ENCODE assay signal across 20 cellular contexts in genomic region chr2:238423561-238424312, GRCh38. TPM values are rescaled to one million over a fixed set of nuclear protein-coding genes. Genes with fewer than 3 reads are reported as not detected.
DNase-seq lines count a peak whose midpoint lies in the region; ATAC-seq and TF ChIP-seq lines count a peak whose summit lies in the region.
"Had no signal": no experiment of that assay in that cellular context is flagged by ENCODE, and none has a peak within 500 bp of the region (broad histone marks: within the 10 kb centered on the region; RNA-seq: fewer than 3 reads in every experiment).

No MANE protein-coding gene starts in this region.

- H3K36me3 Mint-ChIP-seq in activated T-helper 1 cell treated with anti-CD3 and anti-CD28 coated beads, Interleukin-12 subunit alpha, Interleukin-12 subunit beta, Interleukin-2, Interleukin-4 antibody, amounts not matched to agents 30 ng/mL and 10 ng/mL and 1 ng/mL, durations not matched to agents 14 hours and 24 hours and 36 hours (ENCODE audit: low read depth): peaks cover 4% of the 10 kb centered on the region

- peak overlapping the region; percentile 16 for H2BK15ac ChIP-seq in neuronal stem cell (ENCODE audit: low read length)

- H3K9me3 Mint-ChIP-seq in activated T-helper 1 cell treated with anti-CD3 and anti-CD28 coated beads, Interleukin-12 subunit alpha, Interleukin-12 subunit beta, Interleukin-2, Interleukin-4 antibody, amounts not matched to agents 30 ng/mL and 10 ng/mL and 1 ng/mL, durations not matched to agents 14 hours and 24 hours and 36 hours: no peaks in the 10 kb centered on the region
- H3K9me3 Mint-ChIP-seq: stimulated activated effector memory CD8-positive, alpha-beta T cell treated with anti-CD3 and anti-CD28 coated beads, Interleukin-12 subunit alpha, Interleukin-12 subunit beta, amount 100 ng/mL, for 72 hours had no signal

- peaks cover 11% of the 10 kb centered on the region for H3K79me1 ChIP-seq in neuronal stem cell (ENCODE audit: low read depth, low read length)

- H3K4me3 Mint-ChIP-seq in activated T-helper 1 cell treated with anti-CD3 and anti-CD28 coated beads, Interleukin-12 subunit alpha, Interleukin-12 subunit beta, Interleukin-2, Interleukin-4 antibody, amounts not matched to agents 30 ng/mL and 10 ng/mL and 1 ng/mL, durations not matched to agents 14 hours and 24 hours and 36 hours: no peak overlapping the region
- H3K4me3 Mint-ChIP-seq: stimulated activated effector memory CD8-positive, alpha-beta T cell treated with anti-CD3 and anti-CD28 coated beads, Interleukin-12 subunit alpha, Interleukin-12 subunit beta, amount 100 ng/mL, for 72 hours had no signal

- H3K9ac ChIP-seq in colonic mucosa (ENCODE audit: low read depth in 2 of 2, low read length in 2 of 2) (no peak overlapping the region), neuronal stem cell (ENCODE audit: low read depth, low read length, poor library complexity) (peak overlapping the region; percentile 26)

- H3K4me1 ChIP-seq in colonic mucosa (no peaks in the 10 kb centered on the region), neuronal stem cell (ENCODE audit: control insufficient read depth in 2 of 2, insufficient read depth in 1 of 2, low read depth in 1 of 2, low read length in 2 of 2) (peaks cover 13 to 19% of the 10 kb centered on the region in 2 donors)

- H2AFZ ChIP-seq in neuronal stem cell (ENCODE audit: low read length): no peak overlapping the region

- no peak overlapping the region for H3K4me3 ChIP-seq in colonic mucosa
- H3K4me3 ChIP-seq in neuronal stem cell (ENCODE audit: low read length in 2 of 2): no peak overlapping the region
- H3K4me3 ChIP-seq: ascending aorta, dorsolateral prefrontal cortex, pancreas, smooth muscle cell, tibial artery had no signal

- no peak for TF ChIP-seq CTCF in colonic mucosa (IDR thresholded peaks at IDR 0.05)

- H4K8ac ChIP-seq in neuronal stem cell (ENCODE audit: low read depth, low read length): no peak overlapping the region

- intact Hi-C loops in colonic mucosa (cut with DNase I): no loop called here
- intact Hi-C loops in activated T-helper 1 cell treated with anti-CD3 and anti-CD28 coated beads, Interleukin-12 subunit alpha, Interleukin-12 subunit beta, Interleukin-2, Interleukin-4 antibody, amounts not matched to agents 30 ng/mL and 10 ng/mL and 1 ng/mL, durations not matched to agents 14 hours and 24 hours and 36 hours (cut with micrococcal nuclease): no loop called here

- no peak overlapping the region for H3K18ac ChIP-seq in neuronal stem cell (ENCODE audit: low read length)

- H3K27me3 ChIP-seq in colonic mucosa (no peaks in the 10 kb centered on the region), neuronal stem cell (ENCODE audit: control insufficient read depth in 3 of 3, insufficient read depth in 3 of 3, low read depth in 1 of 3, low read length in 3 of 3) (no peaks in the 10 kb centered on the region)
- H3K27me3 ChIP-seq: ascending aorta, dorsolateral prefrontal cortex, pancreas, tibial artery had no signal

- no peak for ATAC-seq in HG02623 (IDR thresholded peaks at IDR 0.05; ENCODE audit: unreplicated experiment)
- ATAC-seq: pancreas; stimulated activated effector memory CD8-positive, alpha-beta T cell treated with anti-CD3 and anti-CD28 coated beads, Interleukin-12 subunit alpha, Interleukin-12 subunit beta, amount 100 ng/mL, for 72 hours had no signal

- H3K27me3 Mint-ChIP-seq in activated T-helper 1 cell treated with anti-CD3 and anti-CD28 coated beads, Interleukin-12 subunit alpha, Interleukin-12 subunit beta, Interleukin-2, Interleukin-4 antibody, amounts not matched to agents 30 ng/mL and 10 ng/mL and 1 ng/mL, durations not matched to agents 14 hours and 24 hours and 36 hours (ENCODE audit: insufficient read depth): no peaks in the 10 kb centered on the region

- WGBS in neuronal stem cell (ENCODE audit: extremely low coverage in 2 of 2, insufficient read length in 2 of 2, insufficient replicate concordance in 1 of 2), 2 donors: no CpG with 5 or more reads among the region's 9 CpGs

- H3K27ac Mint-ChIP-seq in activated T-helper 1 cell treated with anti-CD3 and anti-CD28 coated beads, Interleukin-12 subunit alpha, Interleukin-12 subunit beta, Interleukin-2, Interleukin-4 antibody, amounts not matched to agents 30 ng/mL and 10 ng/mL and 1 ng/mL, durations not matched to agents 14 hours and 24 hours and 36 hours: no peak overlapping the region
- H3K27ac Mint-ChIP-seq: stimulated activated effector memory CD8-positive, alpha-beta T cell treated with anti-CD3 and anti-CD28 coated beads, Interleukin-12 subunit alpha, Interleukin-12 subunit beta, amount 100 ng/mL, for 72 hours had no signal

- H3K4me1 Mint-ChIP-seq in activated T-helper 1 cell treated with anti-CD3 and anti-CD28 coated beads, Interleukin-12 subunit alpha, Interleukin-12 subunit beta, Interleukin-2, Interleukin-4 antibody, amounts not matched to agents 30 ng/mL and 10 ng/mL and 1 ng/mL, durations not matched to agents 14 hours and 24 hours and 36 hours (ENCODE audit: low read depth): peaks cover 18% of the 10 kb centered on the region

- H3K9me3 ChIP-seq in colonic mucosa (no peaks in the 10 kb centered on the region), neuronal stem cell (replicated peaks in 1 of 2; ENCODE audit: control insufficient read depth in 2 of 2, insufficient read depth in 1 of 2, low read depth in 1 of 2, low read length in 2 of 2) (no peaks in the 10 kb centered on the region)
- H3K9me3 ChIP-seq: ascending aorta, pancreas, tibial artery had no signal

- no peak overlapping the region for H3K14ac ChIP-seq in neuronal stem cell (ENCODE audit: low read length)

- no peak overlapping the region for H3K4me2 ChIP-seq in neuronal stem cell (ENCODE audit: insufficient read depth, low read length, poor library complexity, severe bottlenecking)
- H3K4me2 ChIP-seq: smooth muscle cell had no signal

- no peak overlapping the region for H3K4ac ChIP-seq in neuronal stem cell (ENCODE audit: low read length)

- no peak overlapping the region for H2BK120ac ChIP-seq in neuronal stem cell (ENCODE audit: low read depth, low read length)

- no peak overlapping the region for H2BK5ac ChIP-seq in neuronal stem cell (ENCODE audit: low read length)

- no peak overlapping the region for H2BK12ac ChIP-seq in neuronal stem cell (ENCODE audit: low read length)

- peak overlapping the region; percentile 8 for H3K23ac ChIP-seq in neuronal stem cell (ENCODE audit: low read depth, low read length, poor library complexity)

- H3K36me3 ChIP-seq in colonic mucosa (no peaks in the 10 kb centered on the region), neuronal stem cell (replicated peaks in 1 of 2; ENCODE audit: control insufficient read depth in 2 of 2, insufficient read depth in 2 of 2, low read length in 2 of 2) (no peaks in the 10 kb centered on the region)
- H3K36me3 ChIP-seq: ascending aorta, pancreas, tibial artery had no signal

- H2AK5ac ChIP-seq in neuronal stem cell (ENCODE audit: low read depth, low read length): no peak overlapping the region

- peak; percentile 56 for DNase-seq in EL
- DNase-seq in NCI-H226: peak; percentile 33
- DNase-seq in colonic mucosa: peak; percentile 14
- no peak for DNase-seq in neuronal stem cell (ENCODE audit: low spot score)
- no peak for DNase-seq in stimulated activated CD4-positive, alpha-beta T cell treated with anti-CD3 and anti-CD28 coated beads, Interleukin-1b, Interleukin-23, amount 100 ng/mL, for 48 hours
- DNase-seq in dermis blood vessel endothelial cell: no peak
- DNase-seq in activated T-helper 1 cell treated with anti-CD3 and anti-CD28 coated beads, Interleukin-12 subunit alpha, Interleukin-12 subunit beta, Interleukin-2, Interleukin-4 antibody, amounts not matched to agents 30 ng/mL and 10 ng/mL and 1 ng/mL, durations not matched to agents 14 hours and 24 hours and 36 hours (ENCODE audit: low spot score): no peak
- DNase-seq: C1 segment of cervical spinal cord, DND-41, dorsolateral prefrontal cortex, hippocampal formation, NCI-H187, NCI-H510A, pancreas, SIG-M5, tibial artery had no signal

- H3K27ac ChIP-seq in colonic mucosa (no peak overlapping the region), neuronal stem cell (replicated peaks; ENCODE audit: low read length) (no peak overlapping the region)
- H3K27ac ChIP-seq: ascending aorta, dorsolateral prefrontal cortex, pancreas, tibial artery had no signal

- H4K91ac ChIP-seq in neuronal stem cell (ENCODE audit: low read depth, low read length, poor library complexity): no peak overlapping the region

RNA-seq across cellular contexts. Expression of gene ASB1, which starts 3.0 kb away (rescaled TPM):
- total RNA-seq in colonic mucosa (10 to 100 TPM; 19.3 to 22.4 TPM), dermis blood vessel endothelial cell (8.5 and 24.3 TPM in 2 replicates)
- polyA plus RNA-seq in neuronal stem cell (2013, experiment 1 of 2): 22.8 TPM
- polyA plus RNA-seq in neuronal stem cell (2013, experiment 2 of 2): 20.5 TPM
- 32.4 and 35.2 TPM in 2 replicates for total RNA-seq in activated T-helper 1 cell treated with anti-CD3 and anti-CD28 coated beads, Interleukin-12 subunit alpha, Interleukin-12 subunit beta, Interleukin-2, Interleukin-4 antibody, amounts not matched to agents 30 ng/mL and 10 ng/mL and 1 ng/mL, durations not matched to agents 14 hours and 24 hours and 36 hours

Comparison
In these comparisons a context has a peak if more than half of its experiments do, and no peak if none do; other contexts are left out.
1. DNase-seq: peak in EL (single experiment), NCI-H226 (single experiment) and colonic mucosa (single experiment); none in neuronal stem cell (single experiment), stimulated activated CD4-positive, alpha-beta T cell treated with anti-CD3 and anti-CD28 coated beads, Interleukin-1b, Interleukin-23, amount 100 ng/mL, for 48 hours (single experiment), dermis blood vessel endothelial cell (single experiment) and activated T-helper 1 cell treated with anti-CD3 and anti-CD28 coated beads, Interleukin-12 subunit alpha, Interleukin-12 subunit beta, Interleukin-2, Interleukin-4 antibody, amounts not matched to agents 30 ng/mL and 10 ng/mL and 1 ng/mL, durations not matched to agents 14 hours and 24 hours and 36 hours (single experiment).